Comparison of ENCODE assay signal across 4 cellular contexts in the genomic region with DNA sequence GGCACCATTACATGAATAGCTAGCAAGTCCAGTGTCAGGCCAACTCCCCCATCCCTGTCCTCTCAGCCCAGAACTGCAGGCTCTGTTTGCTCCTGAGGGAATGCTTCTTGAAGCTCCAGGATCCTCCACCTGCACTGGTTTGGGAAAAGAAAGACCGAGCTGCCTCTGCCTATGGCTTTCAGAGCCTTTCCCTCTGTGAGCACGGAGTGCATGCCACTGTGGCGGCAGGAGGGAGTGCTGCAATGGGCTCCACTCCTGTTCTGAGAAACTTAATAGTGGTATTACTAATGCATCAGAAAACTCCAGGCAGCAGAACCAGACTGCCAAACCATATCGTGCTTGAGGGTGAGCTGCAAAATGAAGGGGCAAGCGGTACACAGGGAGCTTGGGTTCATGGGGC.
"Had no signal": no experiment of that assay in that cellular context is flagged by ENCODE, and none has a peak within 500 bp of the region (broad histone marks: within the 10 kb centered on the region; RNA-seq: fewer than 3 reads in every experiment).

No MANE protein-coding gene starts in this region.

- H3K4me3 ChIP-seq: GM23338 had no signal

- H3K9me3 Mint-ChIP-seq: GM23338, H9 had no signal

- DNase-seq: H9, HCEC 1CT, IMR-90 had no signal

- H3K27ac Mint-ChIP-seq: GM23338, H9 had no signal

- ATAC-seq: GM23338 had no signal

- H3K4me3 Mint-ChIP-seq: GM23338, H9 had no signal
